1 cellular context compared by ENCODE assay signal in genomic region chr10:100890696-100891271, GRCh38.
TF ChIP-seq lines count a peak whose summit lies in the region.

No MANE protein-coding gene starts in this region.

TF ChIP-seq in K562, 482 proteins besides CTCF, POLR2A, EP300 and RAD21 (continued from another document):
- TF ChIP-seq MNT (conservative IDR thresholded peaks at IDR 0.05) = 0 out of 4 replicates have a peak, but pooled peaks of 1 of the 2 experiments have one; percentile 39
- no peak for TF ChIP-seq SAP30 (IDR thresholded peaks at IDR 0.05; ENCODE audit: borderline replicate concordance, insufficient read depth, low read depth, low read length, poor library complexity, severe bottlenecking)
- peak; percentile 83 for TF ChIP-seq FOSL1 (tag; conservative IDR thresholded peaks at IDR 0.05)
- peak; percentile 70 for TF ChIP-seq L3MBTL2 (IDR thresholded peaks at IDR 0.05)
- peak; percentile 66 for TF ChIP-seq MGA (IDR thresholded peaks at IDR 0.05)
- TF ChIP-seq, protein P1, sequence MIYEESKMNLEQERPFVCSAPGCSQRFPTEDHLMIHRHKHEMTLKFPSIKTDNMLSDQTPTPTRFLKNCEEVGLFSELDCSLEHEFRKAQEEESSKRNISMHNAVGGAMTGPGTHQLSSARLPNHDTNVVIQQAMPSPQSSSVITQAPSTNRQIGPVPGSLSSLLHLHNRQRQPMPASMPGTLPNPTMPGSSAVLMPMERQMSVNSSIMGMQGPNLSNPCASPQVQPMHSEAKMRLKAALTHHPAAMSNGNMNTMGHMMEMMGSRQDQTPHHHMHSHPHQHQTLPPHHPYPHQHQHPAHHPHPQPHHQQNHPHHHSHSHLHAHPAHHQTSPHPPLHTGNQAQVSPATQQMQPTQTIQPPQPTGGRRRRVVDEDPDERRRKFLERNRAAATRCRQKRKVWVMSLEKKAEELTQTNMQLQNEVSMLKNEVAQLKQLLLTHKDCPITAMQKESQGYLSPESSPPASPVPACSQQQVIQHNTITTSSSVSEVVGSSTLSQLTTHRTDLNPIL (CRISPR knock-in tag; IDR thresholded peaks at IDR 0.05) = no peak
- peak; percentile 73; the same call in 1 of the 2 replicates for TF ChIP-seq ZNF589 (CRISPR knock-in tag; IDR thresholded peaks at IDR 0.05; ENCODE audit: low read depth)
- no peak for TF ChIP-seq U2AF1 (optimal IDR thresholded peaks at IDR 0.05; ENCODE audit: low read depth, low read length)
- 0 out of 2 replicates have a peak, but pooled peaks have one; percentile 51 for TF ChIP-seq ZNF175 (CRISPR knock-in tag; IDR thresholded peaks at IDR 0.05; ENCODE audit: low read depth)
